21 cellular contexts compared by ENCODE assay signal in genomic region chr6:35620706-35621105, GRCh38.
"Had no signal": no experiment of that assay in that cellular context is flagged by ENCODE, and none has a peak within 500 bp of the region (broad histone marks: within the 10 kb centered on the region; RNA-seq: fewer than 3 reads in every experiment).

No MANE protein-coding gene starts in this region.

- H3K4me1 ChIP-seq: foreskin keratinocyte, transverse colon, vagina had no signal

- H3K27me3 Mint-ChIP-seq: activated CD4-positive, alpha-beta memory T cell treated with anti-CD3 and anti-CD28 coated beads, Interleukin-2, amount 10 ng/mL, durations not matched to agents 7 days and 5 days; activated CD8-positive, alpha-beta memory T cell treated with anti-CD3 and anti-CD28 coated beads, Interleukin-2, amount 10 ng/mL, durations not matched to agents 7 days and 5 days; dendritic cell treated with granulocyte-macrophage colony-stimulating factor and Interleukin-4, amounts not matched to agents 40 ng/mL and 50 ng/mL, for 4 days had no signal

- FAIRE-seq: endothelial cell of umbilical vein, keratinocyte had no signal

- DNase-seq: activated CD4-positive, alpha-beta memory T cell treated with anti-CD3 and anti-CD28 coated beads, Interleukin-2, amount 10 ng/mL, durations not matched to agents 7 days and 5 days; activated CD4-positive, alpha-beta T cell treated with anti-CD3 and anti-CD28 coated beads for 4 hours; activated CD8-positive, alpha-beta memory T cell treated with anti-CD3 and anti-CD28 coated beads, Interleukin-2, amount 10 ng/mL, durations not matched to agents 7 days and 5 days; activated naive CD4-positive, alpha-beta T cell treated with anti-CD3 and anti-CD28 coated beads for 36 hours; effector memory CD4-positive, alpha-beta T cell; esophagus squamous epithelium; foreskin keratinocyte; hypothalamus; occipital lobe; stimulated activated CD4-positive, alpha-beta T cell treated with anti-CD3 and anti-CD28 coated beads, Interleukin-2, amount 100 ng/mL, for 24 hours; stimulated activated naive CD4-positive, alpha-beta T cell treated with Interleukin-2 at 50 U/mL for 16 hours; transverse colon had no signal

- H3K4me3 Mint-ChIP-seq: activated CD4-positive, alpha-beta memory T cell treated with anti-CD3 and anti-CD28 coated beads, Interleukin-2, amount 10 ng/mL, durations not matched to agents 7 days and 5 days; activated CD8-positive, alpha-beta memory T cell treated with anti-CD3 and anti-CD28 coated beads, Interleukin-2, amount 10 ng/mL, durations not matched to agents 7 days and 5 days; activated naive CD4-positive, alpha-beta T cell treated with anti-CD3 and anti-CD28 coated beads for 36 hours; dendritic cell treated with granulocyte-macrophage colony-stimulating factor and Interleukin-4, amounts not matched to agents 40 ng/mL and 50 ng/mL, for 4 days; nephron; WTC11 had no signal

- H3K4me1 Mint-ChIP-seq: nephron, WTC11 had no signal

- H3K4me3 ChIP-seq: esophagus squamous epithelium, lung, transverse colon, vagina had no signal

- ATAC-seq: activated CD8-positive, alpha-beta memory T cell treated with anti-CD3 and anti-CD28 coated beads, Interleukin-2, amount 10 ng/mL, durations not matched to agents 7 days and 5 days; foreskin keratinocyte; left lobe of liver; WTC11 had no signal

- H3K27me3 ChIP-seq: esophagus squamous epithelium, foreskin keratinocyte, transverse colon, vagina had no signal

- H3K9me3 ChIP-seq: esophagus squamous epithelium, transverse colon, vagina had no signal

- H3K27ac Mint-ChIP-seq: activated CD4-positive, alpha-beta memory T cell treated with anti-CD3 and anti-CD28 coated beads, Interleukin-2, amount 10 ng/mL, durations not matched to agents 7 days and 5 days; activated CD8-positive, alpha-beta memory T cell treated with anti-CD3 and anti-CD28 coated beads, Interleukin-2, amount 10 ng/mL, durations not matched to agents 7 days and 5 days; activated naive CD4-positive, alpha-beta T cell treated with anti-CD3 and anti-CD28 coated beads for 36 hours; activated T-helper 2 cell treated with anti-CD3 and anti-CD28 coated beads, Interferon-gamma antibody, Interleukin-2, Interleukin-4, amounts not matched to agents 10 μg/mL and 5 μg/mL and 100 μg/mL, durations not matched to agents 14 hours and 24 hours and 36 hours; dendritic cell treated with granulocyte-macrophage colony-stimulating factor and Interleukin-4, amounts not matched to agents 40 ng/mL and 50 ng/mL, for 4 days; nephron had no signal

- H3K27ac ChIP-seq: esophagus squamous epithelium, foreskin keratinocyte, transverse colon, vagina had no signal

- H3K9me3 Mint-ChIP-seq: activated CD4-positive, alpha-beta memory T cell treated with anti-CD3 and anti-CD28 coated beads, Interleukin-2, amount 10 ng/mL, durations not matched to agents 7 days and 5 days; activated naive CD4-positive, alpha-beta T cell treated with anti-CD3 and anti-CD28 coated beads for 36 hours; activated T-helper 2 cell treated with anti-CD3 and anti-CD28 coated beads, Interferon-gamma antibody, Interleukin-2, Interleukin-4, amounts not matched to agents 10 μg/mL and 5 μg/mL and 100 μg/mL, durations not matched to agents 14 hours and 24 hours and 36 hours; dendritic cell treated with granulocyte-macrophage colony-stimulating factor and Interleukin-4, amounts not matched to agents 40 ng/mL and 50 ng/mL, for 4 days; nephron; WTC11 had no signal
